In the genomic region with DNA sequence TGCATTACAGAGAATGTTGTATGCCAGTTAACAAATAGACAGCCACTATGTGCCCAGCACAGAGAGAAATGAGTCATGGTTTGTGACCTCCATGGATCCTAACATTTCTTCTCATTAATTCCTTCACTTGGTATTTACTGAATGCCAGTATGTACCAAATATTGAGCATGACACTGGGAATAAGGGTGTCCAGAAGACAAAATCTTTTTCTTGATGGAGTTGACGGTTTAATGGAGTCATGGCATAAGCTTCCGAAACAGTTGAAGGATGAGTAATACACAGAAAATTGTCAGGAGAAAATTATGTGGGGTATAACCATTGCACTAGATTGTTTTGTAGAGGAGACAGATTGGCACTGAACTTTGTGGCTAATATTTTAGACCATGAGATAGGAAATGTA, we compare ENCODE assay signal across 1 cellular context.
TF ChIP-seq lines count a peak whose summit lies in the region.

No MANE protein-coding gene starts in this region.

TF ChIP-seq in HepG2, 621 proteins besides CTCF, POLR2A, EP300 and RAD21:
- TF ChIP-seq, protein P1, sequence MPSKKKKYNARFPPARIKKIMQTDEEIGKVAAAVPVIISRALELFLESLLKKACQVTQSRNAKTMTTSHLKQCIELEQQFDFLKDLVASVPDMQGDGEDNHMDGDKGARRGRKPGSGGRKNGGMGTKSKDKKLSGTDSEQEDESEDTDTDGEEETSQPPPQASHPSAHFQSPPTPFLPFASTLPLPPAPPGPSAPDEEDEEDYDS (CRISPR knock-in tag; IDR thresholded peaks at IDR 0.05): no peak
- TF ChIP-seq, protein P2, sequence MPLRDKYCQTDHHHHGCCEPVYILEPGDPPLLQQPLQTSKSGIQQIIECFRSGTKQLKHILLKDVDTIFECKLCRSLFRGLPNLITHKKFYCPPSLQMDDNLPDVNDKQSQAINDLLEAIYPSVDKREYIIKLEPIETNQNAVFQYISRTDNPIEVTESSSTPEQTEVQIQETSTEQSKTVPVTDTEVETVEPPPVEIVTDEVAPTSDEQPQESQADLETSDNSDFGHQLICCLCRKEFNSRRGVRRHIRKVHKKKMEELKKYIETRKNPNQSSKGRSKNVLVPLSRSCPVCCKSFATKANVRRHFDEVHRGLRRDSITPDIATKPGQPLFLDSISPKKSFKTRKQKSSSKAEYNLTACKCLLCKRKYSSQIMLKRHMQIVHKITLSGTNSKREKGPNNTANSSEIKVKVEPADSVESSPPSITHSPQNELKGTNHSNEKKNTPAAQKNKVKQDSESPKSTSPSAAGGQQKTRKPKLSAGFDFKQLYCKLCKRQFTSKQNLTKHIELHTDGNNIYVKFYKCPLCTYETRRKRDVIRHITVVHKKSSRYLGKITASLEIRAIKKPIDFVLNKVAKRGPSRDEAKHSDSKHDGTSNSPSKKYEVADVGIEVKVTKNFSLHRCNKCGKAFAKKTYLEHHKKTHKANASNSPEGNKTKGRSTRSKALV (CRISPR knock-in tag; IDR thresholded peaks at IDR 0.05): no peak
- TF ChIP-seq SRSF1 (optimal IDR thresholded peaks at IDR 0.05; ENCODE audit: low read depth, low read length): no peak
- TF ChIP-seq, protein P3, sequence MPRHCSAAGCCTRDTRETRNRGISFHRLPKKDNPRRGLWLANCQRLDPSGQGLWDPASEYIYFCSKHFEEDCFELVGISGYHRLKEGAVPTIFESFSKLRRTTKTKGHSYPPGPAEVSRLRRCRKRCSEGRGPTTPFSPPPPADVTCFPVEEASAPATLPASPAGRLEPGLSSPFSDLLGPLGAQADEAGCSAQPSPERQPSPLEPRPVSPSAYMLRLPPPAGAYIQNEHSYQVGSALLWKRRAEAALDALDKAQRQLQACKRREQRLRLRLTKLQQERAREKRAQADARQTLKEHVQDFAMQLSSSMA (CRISPR knock-in tag; IDR thresholded peaks at IDR 0.05): no peak
- no peak for TF ChIP-seq POLR2AphosphoS5 (IDR thresholded peaks at IDR 0.05; ENCODE audit: low read depth, low read length)
- no peak for TF ChIP-seq TEAD2 (CRISPR knock-in tag; IDR thresholded peaks at IDR 0.05)
- TF ChIP-seq POLR2AphosphoS2 (IDR thresholded peaks at IDR 0.05; ENCODE audit: low read depth, low read length): no peak
- no peak for TF ChIP-seq SIX4 (CRISPR knock-in tag; IDR thresholded peaks at IDR 0.05)
- TF ChIP-seq TBP (CRISPR knock-in tag; IDR thresholded peaks at IDR 0.05): no peak
- TF ChIP-seq, protein P4, sequence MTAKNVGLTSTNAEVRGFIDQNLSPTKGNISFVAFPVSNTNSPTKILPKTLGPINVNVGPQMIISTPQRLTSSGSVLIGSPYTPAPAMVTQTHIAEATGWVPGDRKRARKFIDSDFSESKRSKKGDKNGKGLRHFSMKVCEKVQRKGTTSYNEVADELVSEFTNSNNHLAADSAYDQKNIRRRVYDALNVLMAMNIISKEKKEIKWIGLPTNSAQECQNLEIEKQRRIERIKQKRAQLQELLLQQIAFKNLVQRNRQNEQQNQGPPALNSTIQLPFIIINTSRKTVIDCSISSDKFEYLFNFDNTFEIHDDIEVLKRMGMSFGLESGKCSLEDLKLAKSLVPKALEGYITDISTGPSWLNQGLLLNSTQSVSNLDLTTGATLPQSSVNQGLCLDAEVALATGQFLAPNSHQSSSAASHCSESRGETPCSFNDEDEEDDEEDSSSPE (CRISPR knock-in tag; IDR thresholded peaks at IDR 0.05): no peak
